Comparison of ENCODE assay signal across 26 cellular contexts in genomic region chr10:28977518-28977917, GRCh38.
DNase-seq lines count a peak whose midpoint lies in the region; FAIRE-seq and TF ChIP-seq lines count a peak whose summit lies in the region.
"Had no signal": no experiment of that assay in that cellular context is flagged by ENCODE, and none has a peak within 500 bp of the region (broad histone marks: within the 10 kb centered on the region; RNA-seq: fewer than 3 reads in every experiment).

No MANE protein-coding gene starts in this region.

- no peak overlapping the region for H2BK20ac ChIP-seq in H1 (ENCODE audit: low read length)

- H3K4me1 Mint-ChIP-seq in activated naive CD8-positive, alpha-beta T cell (ENCODE audit: low read depth), result no peaks in the 10 kb centered on the region
- no peaks in the 10 kb centered on the region for H3K4me1 Mint-ChIP-seq in activated naive CD8-positive, alpha-beta T cell treated with anti-CD3 and anti-CD28 coated beads for 36 hours
- H3K4me1 Mint-ChIP-seq: B cell had no signal

- no peak overlapping the region for H4K8ac ChIP-seq in H1 (ENCODE audit: extremely low read depth, insufficient read depth, low read length)

- H2BK120ac ChIP-seq in H1 (replicated peaks; ENCODE audit: low read depth, low read length), result no peak overlapping the region

- no peaks in the 10 kb centered on the region; a peak in 1 of 7 replicates for H3K27me3 ChIP-seq in H1 (replicated peaks in 1 of 4; ENCODE audit: control insufficient read depth in 3 of 4, extremely low read depth in 1 of 4, insufficient read depth in 3 of 4, low read length in 3 of 4)
- no peaks in the 10 kb centered on the region for H3K27me3 ChIP-seq in tibial artery
- H3K27me3 ChIP-seq: BLaER1 treated with 17β-estradiol and CSF1 and Interleukin-3, amounts not matched to agents 10 nM and 100 nM had no signal

- no peak overlapping the region for H2BK12ac ChIP-seq in H1 (ENCODE audit: low read depth, low read length)

- no peak overlapping the region for H3K56ac ChIP-seq in H1 (replicated peaks; ENCODE audit: insufficient read length, low read depth, low read length)

- peak overlapping the region; percentile 1 for H3K27ac Mint-ChIP-seq in activated naive CD8-positive, alpha-beta T cell
- no peak overlapping the region for H3K27ac Mint-ChIP-seq in activated naive CD8-positive, alpha-beta T cell treated with anti-CD3 and anti-CD28 coated beads for 36 hours
- H3K27ac Mint-ChIP-seq: B cell; CD4-positive, alpha-beta T cell; CD8-positive, alpha-beta T cell had no signal

- H3K4me3 ChIP-seq in HEK293 (ENCODE audit: low read depth, low read length) (no peak overlapping the region), H1 (ENCODE audit: extremely low read depth in 1 of 4, insufficient read depth in 2 of 4, low read depth in 3 of 4, low read length in 4 of 4) (no peak overlapping the region), tibial artery (no peak overlapping the region)
- H3K4me3 ChIP-seq: A549; BLaER1 treated with 17β-estradiol and CSF1 and Interleukin-3, amounts not matched to agents 10 nM and 100 nM; GM12878 had no signal

- CTCF ChIA-PET in HEK293 (lab: Yijun Ruan, JAX) (interaction anchor here (0.8 kb wide), 1 partner anchor 13 kb away, joined by 4 read pairs; no protein-coding TSS in a partner anchor), H1 (lab: Charles Lee; ENCODE audit: partially characterized antibody) (interaction anchor here (0.8 to 2.0 kb wide), 2 partner anchors 14 to 142 kb away, joined by 3 to 7 read pairs; no protein-coding TSS in a partner anchor)

- POLR2A ChIA-PET in HEK293 (lab: Yijun Ruan, JAX) (no interaction called here), H1 (lab: Charles Lee; ENCODE audit: partially characterized antibody) (interaction anchor here (0.6 to 0.7 kb wide), 2 partner anchors 9 to 298 kb away, joined by 3 read pairs; no protein-coding TSS in a partner anchor)

- H2AK5ac ChIP-seq in H1 (ENCODE audit: low read depth, low read length), result no peak overlapping the region

- FAIRE-seq in H1 (lab: Jason Lieb, UNC), result no peak
- FAIRE-seq: A549, GM12878, GM12892, GM19239 had no signal

- H3K4me1 ChIP-seq in HEK293 (ENCODE audit: control insufficient read depth, insufficient read depth, low read length) (peaks cover 4% of the 10 kb centered on the region), H1 (replicated peaks in 1 of 4; ENCODE audit: control insufficient read depth in 3 of 4, insufficient read depth in 4 of 4, low read length in 3 of 4) (peaks cover 0 to 8% (median 2%) of the 10 kb centered on the region in 4 experiments; a peak in 2 of 7 replicates), tibial artery (no peaks in the 10 kb centered on the region)
- H3K4me1 ChIP-seq: A549, Caco-2 had no signal

- no peak overlapping the region for H2AFZ ChIP-seq in H1 (ENCODE audit: low read length)

- peaks cover 4% of the 10 kb centered on the region for H3K9me3 Mint-ChIP-seq in activated naive CD8-positive, alpha-beta T cell (ENCODE audit: low read depth)
- peaks cover 2% of the 10 kb centered on the region for H3K9me3 Mint-ChIP-seq in activated naive CD8-positive, alpha-beta T cell treated with anti-CD3 and anti-CD28 coated beads for 36 hours
- H3K9me3 Mint-ChIP-seq: CD4-positive, alpha-beta T cell had no signal

- H3K9ac ChIP-seq in H1 (replicated peaks in 1 of 4; ENCODE audit: extremely low read depth in 1 of 4, low read depth in 3 of 4, low read length in 3 of 4), result no peak overlapping the region
- H3K9ac ChIP-seq: BLaER1 treated with 17β-estradiol and CSF1 and Interleukin-3, amounts not matched to agents 10 nM and 100 nM had no signal

- TF ChIP-seq EP300 in H1 (IDR thresholded peaks at IDR 0.05; ENCODE audit: borderline replicate concordance in 1 of 2, low read depth in 2 of 2, low read length in 2 of 2), result no peak

- H3K23ac ChIP-seq in H1 (ENCODE audit: insufficient read length), result no peak overlapping the region

- no peaks in the 10 kb centered on the region for H3K79me2 ChIP-seq in H1 (ENCODE audit: control insufficient read depth in 1 of 2, insufficient read depth in 2 of 2, low read length in 2 of 2)

- H3K18ac ChIP-seq in H1 (ENCODE audit: extremely low read depth, low read length), result no peak overlapping the region

- H3K36me3 ChIP-seq in HEK293 (ENCODE audit: control insufficient read depth in 2 of 2, insufficient read depth in 1 of 2, low read length in 2 of 2) (no peaks in the 10 kb centered on the region), H1 (ENCODE audit: control insufficient read depth in 2 of 4, insufficient read depth in 4 of 4, low read length in 3 of 4) (no peaks in the 10 kb centered on the region), tibial artery (no peaks in the 10 kb centered on the region)
- H3K36me3 ChIP-seq: BLaER1 treated with 17β-estradiol and CSF1 and Interleukin-3, amounts not matched to agents 10 nM and 100 nM had no signal

- H3K14ac ChIP-seq in H1 (ENCODE audit: insufficient read length), result no peak overlapping the region

- H4K91ac ChIP-seq in H1 (replicated peaks; ENCODE audit: insufficient read length, low read length), result no peak overlapping the region

- no peak overlapping the region for H2BK15ac ChIP-seq in H1 (ENCODE audit: low read length)

- no peak overlapping the region for H4K5ac ChIP-seq in H1 (ENCODE audit: insufficient read length, low read depth, low read length)

- TF ChIP-seq CTCF in HEK293 (tag by site-specific recombination; IDR thresholded peaks at IDR 0.05), result no peak
- no peak for TF ChIP-seq CTCF in H1 (IDR thresholded peaks at IDR 0.05; ENCODE audit: control extremely low read depth in 1 of 3, insufficient read depth in 1 of 3, low read depth in 1 of 3, low read length in 3 of 3)
- TF ChIP-seq CTCF in tibial artery (IDR thresholded peaks at IDR 0.05), result no peak

- no peak overlapping the region for H3K4me2 ChIP-seq in H1 (ENCODE audit: insufficient read depth in 1 of 2, low read depth in 2 of 2, low read length in 2 of 2)
- H3K4me2 ChIP-seq: A549; BLaER1 treated with 17β-estradiol and CSF1 and Interleukin-3, amounts not matched to agents 10 nM and 100 nM had no signal

- DNase-seq in activated naive CD8-positive, alpha-beta T cell treated with anti-CD3 and anti-CD28 coated beads for 36 hours, result no peak
- DNase-seq in H1 (ENCODE audit: low read depth in 1 of 2, low spot score in 2 of 2) (no peak), hippocampal formation (lab: John Stamatoyannopoulos, UW) (no peak), tibial artery (no peak), cerebellar nuclear complex (lab: John Stamatoyannopoulos, UW) (no peak)
- DNase-seq: AML-193; Caco-2; CD4-positive, alpha-beta T cell; CD8-positive, alpha-beta T cell; DMS 273 treated with DMSO at 0.1 percent for 48 hours; DMS153; DMS53; DMS79; DND-41; EL; GDM1 had no signal

- TF ChIP-seq POLR2A in H1 (IDR thresholded peaks at IDR 0.05; ENCODE audit: control extremely low read depth in 1 of 2, low read depth in 2 of 2, low read length in 2 of 2), result no peak

- no peaks in the 10 kb centered on the region for H3K36me3 Mint-ChIP-seq in activated naive CD8-positive, alpha-beta T cell
- H3K36me3 Mint-ChIP-seq in activated naive CD8-positive, alpha-beta T cell treated with anti-CD3 and anti-CD28 coated beads for 36 hours, result no peaks in the 10 kb centered on the region
- H3K36me3 Mint-ChIP-seq: CD8-positive, alpha-beta T cell had no signal

- H3K27me3 Mint-ChIP-seq in activated naive CD8-positive, alpha-beta T cell, result no peaks in the 10 kb centered on the region
- H3K27me3 Mint-ChIP-seq in activated naive CD8-positive, alpha-beta T cell treated with anti-CD3 and anti-CD28 coated beads for 36 hours, result peaks cover 4% of the 10 kb centered on the region

- 94% methylated on average over 2 of the region's 2 CpGs; no CpG with 5 or more reads in 1 of the 2 experiments for WGBS in H1 (ENCODE audit: extremely low coverage in 1 of 2, insufficient coverage in 1 of 2, insufficient read length in 1 of 2, insufficient replicate concordance in 2 of 2, low coverage in 1 of 2, low lambda C conversion rate in 2 of 2, missing lambda C conversion rate in 1 of 2), 2 experiments

- H3K27ac ChIP-seq in HEK293 (ENCODE audit: extremely low read depth, low read depth, low read length) (no peak overlapping the region), H1 (ENCODE audit: low read depth, low read length) (no peak overlapping the region), tibial artery (no peak overlapping the region)
- H3K27ac ChIP-seq: 22Rv1; A549; BLaER1 treated with 17β-estradiol and CSF1 and Interleukin-3, amounts not matched to agents 10 nM and 100 nM; C4-2B had no signal

- H3K9me3 ChIP-seq in HEK293 (ENCODE audit: control insufficient read depth, insufficient read depth, low read depth, low read length) (no peaks in the 10 kb centered on the region), H1 (ENCODE audit: insufficient read depth in 2 of 2, low read depth in 1 of 2, low read length in 1 of 2) (no peaks in the 10 kb centered on the region), tibial artery (no peaks in the 10 kb centered on the region)
- H3K9me3 ChIP-seq: A549, Caco-2 had no signal

- TF ChIP-seq RAD21 in H1 (IDR thresholded peaks at IDR 0.05 in 1 of 2, conservative IDR thresholded peaks at IDR 0.05 in 1 of 2; ENCODE audit: low read depth in 2 of 2, low read length in 2 of 2), result no peak

- no peak overlapping the region for H3K4ac ChIP-seq in H1 (replicated peaks; ENCODE audit: insufficient read length, low read depth, low read length)

- no peaks in the 10 kb centered on the region for H3K79me1 ChIP-seq in H1 (ENCODE audit: low read depth, low read length)

- H3K23me2 ChIP-seq in H1 (ENCODE audit: low read depth, low read length), result no peaks in the 10 kb centered on the region

- intact Hi-C loops in tibial artery (cut with DNase I; ENCODE audit: low total_unique reads), result no loop called here

- H4K20me1 ChIP-seq in H1 (replicated peaks in 1 of 2; ENCODE audit: control insufficient read depth in 1 of 2, insufficient read depth in 2 of 2, low read length in 2 of 2), result no peaks in the 10 kb centered on the region
- H4K20me1 ChIP-seq: BLaER1 treated with 17β-estradiol and CSF1 and Interleukin-3, amounts not matched to agents 10 nM and 100 nM had no signal

- no peak overlapping the region for H2BK5ac ChIP-seq in H1 (ENCODE audit: low read depth, low read length)

- no peak overlapping the region for H3K4me3 Mint-ChIP-seq in activated naive CD8-positive, alpha-beta T cell
- H3K4me3 Mint-ChIP-seq in activated naive CD8-positive, alpha-beta T cell treated with anti-CD3 and anti-CD28 coated beads for 36 hours, result no peak overlapping the region
- H3K4me3 Mint-ChIP-seq: B cell; CD4-positive, alpha-beta T cell; CD8-positive, alpha-beta T cell had no signal

TF ChIP-seq in HEK293, 187 proteins besides CTCF, POLR2A, EP300 and RAD21 (continues in another document):
- TF ChIP-seq ZNF580 (tag by site-specific recombination; IDR thresholded peaks at IDR 0.05), result peak; percentile 84
- TF ChIP-seq ZSCAN30 (tag by site-specific recombination; IDR thresholded peaks at IDR 0.05), result no peak

TF ChIP-seq in H1, 55 proteins besides CTCF, POLR2A, EP300 and RAD21:
- TF ChIP-seq SP4 (IDR thresholded peaks at IDR 0.05; ENCODE audit: low read length) (no peak), JUND (IDR thresholded peaks at IDR 0.05; ENCODE audit: low read length) (no peak), KDM1A (IDR thresholded peaks at IDR 0.05; ENCODE audit: borderline replicate concordance, low read length) (peak; percentile 87)
